ENCODE assay signal across 17 cellular contexts in genomic region chr10:43482319-43483078, GRCh38. TPM values are rescaled to one million over a fixed set of nuclear protein-coding genes. Genes with fewer than 3 reads are reported as not detected.
DNase-seq lines count a peak whose midpoint lies in the region; ATAC-seq, FAIRE-seq and TF ChIP-seq lines count a peak whose summit lies in the region.
"Had no signal": no experiment of that assay in that cellular context is flagged by ENCODE, and none has a peak within 500 bp of the region (broad histone marks: within the 10 kb centered on the region; RNA-seq: fewer than 3 reads in every experiment).

No MANE protein-coding gene starts in this region.

- H2AFZ ChIP-seq in HCT116 (ENCODE audit: low read depth, low read length, poor library complexity, severe bottlenecking) (no peak overlapping the region), K562 (ENCODE audit: low read depth, low read length) (no peak overlapping the region)

- H3K4me3 ChIP-seq in HCT116 (replicated peaks in 1 of 2; ENCODE audit: low read depth in 1 of 2, low read length in 2 of 2) = no peak overlapping the region
- H3K4me3 ChIP-seq in Panc1 (ENCODE audit: low read depth in 2 of 2, low read length in 2 of 2) = no peak overlapping the region
- H3K4me3 ChIP-seq in K562 = no peak overlapping the region
- no peak overlapping the region for H3K4me3 ChIP-seq in naive thymus-derived CD4-positive, alpha-beta T cell (ENCODE audit: low read length)
- H3K4me3 ChIP-seq: HAP-1 had no signal

- CTCF ChIA-PET in HCT116 (lab: Charles Lee) = no interaction called here
- CTCF ChIA-PET in Panc1 (lab: Charles Lee) = interaction anchor here (0.5 kb wide), 1 partner anchor 210 kb away, joined by 3 read pairs; no protein-coding TSS in a partner anchor
- CTCF ChIA-PET in K562 (lab: Yijun Ruan, JAX; ENCODE audit: low intra/inter-chr PET ratio) = no interaction called here
- CTCF ChIA-PET in naive thymus-derived CD4-positive, alpha-beta T cell (lab: Charles Lee) = no interaction called here

- DNase-seq in HCT116 (ENCODE audit: low read depth, low spot score) (no peak), Panc1 (ENCODE audit: low read depth, low spot score) (no peak), K562 (ENCODE audit: extremely low read depth in 1 of 4, low spot score in 3 of 4) (no peak), HPDE6-E6E7 (ENCODE audit: extremely low spot score) (no peak), DMS79 (lab: John Stamatoyannopoulos, UW) (no peak)
- no peak for DNase-seq in naive thymus-derived CD4-positive, alpha-beta T cell
- DNase-seq: AML-193; Caco-2; CD4-positive, alpha-beta T cell; DMS153; DMS79 treated with DMSO at 0.1 percent for 48 hours; GF-D8; HFFc6 had no signal

- peaks cover 0 to 1% (median 0%) of the 10 kb centered on the region in 7 donors for H3K4me1 Mint-ChIP-seq in naive thymus-derived CD4-positive, alpha-beta T cell

- no peak for ATAC-seq in HCT116
- ATAC-seq in Panc1 = no peak
- no peak for ATAC-seq in K562
- no peak for ATAC-seq in naive thymus-derived CD4-positive, alpha-beta T cell

- H3K9me1 ChIP-seq in K562 (ENCODE audit: control insufficient read depth, insufficient read depth, low read length) = no peaks in the 10 kb centered on the region

- TF ChIP-seq CTCF in HCT116 (IDR thresholded peaks at IDR 0.05 in 2 of 3, conservative IDR thresholded peaks at IDR 0.05 in 1 of 3; ENCODE audit: borderline replicate concordance in 1 of 3, insufficient read depth in 1 of 3, low read depth in 2 of 3, low read length in 2 of 3) = no peak
- TF ChIP-seq CTCF in Panc1 (IDR thresholded peaks at IDR 0.05) = no peak
- no peak for TF ChIP-seq CTCF in K562 (IDR thresholded peaks at IDR 0.05 in 2 of 3, conservative IDR thresholded peaks at IDR 0.05 in 1 of 3; ENCODE audit: insufficient read depth in 2 of 3, low read depth in 1 of 3, low read length in 3 of 3)

- H3K27me3 ChIP-seq in HCT116 (ENCODE audit: insufficient read depth, low read length) = no peaks in the 10 kb centered on the region
- no peaks in the 10 kb centered on the region for H3K27me3 ChIP-seq in Panc1 (ENCODE audit: control insufficient read depth, insufficient read depth, low read length)
- H3K27me3 ChIP-seq in K562 (ENCODE audit: control insufficient read depth in 2 of 2, insufficient read depth in 2 of 2, low read length in 2 of 2) = no peaks in the 10 kb centered on the region
- H3K27me3 ChIP-seq in naive thymus-derived CD4-positive, alpha-beta T cell (ENCODE audit: control insufficient read depth in 2 of 2, insufficient read depth in 2 of 2, low read length in 2 of 2) = no peaks in the 10 kb centered on the region

- H3K27ac Mint-ChIP-seq in naive thymus-derived CD4-positive, alpha-beta T cell = no peak overlapping the region
- H3K27ac Mint-ChIP-seq: CD4-positive, alpha-beta T cell; HFFc6 had no signal

- H3K4me3 Mint-ChIP-seq in naive thymus-derived CD4-positive, alpha-beta T cell = no peak overlapping the region
- H3K4me3 Mint-ChIP-seq: CD4-positive, alpha-beta T cell; HFFc6 had no signal

- H3K9ac ChIP-seq in HCT116 (ENCODE audit: low read length) (no peak overlapping the region), K562 (ENCODE audit: insufficient read depth in 1 of 2, low read depth in 2 of 2, low read length in 2 of 2) (no peak overlapping the region)

- H3K4me1 ChIP-seq in HCT116 (ENCODE audit: control insufficient read depth in 1 of 2, insufficient read depth in 2 of 2, low read length in 2 of 2) = no peaks in the 10 kb centered on the region
- no peaks in the 10 kb centered on the region for H3K4me1 ChIP-seq in Panc1 (ENCODE audit: control insufficient read depth, insufficient read depth, low read length)
- no peaks in the 10 kb centered on the region for H3K4me1 ChIP-seq in K562 (replicated peaks in 1 of 2; ENCODE audit: control insufficient read depth in 2 of 2, insufficient read depth in 2 of 2, low read length in 2 of 2)
- no peaks in the 10 kb centered on the region for H3K4me1 ChIP-seq in naive thymus-derived CD4-positive, alpha-beta T cell (ENCODE audit: control insufficient read depth in 2 of 2, insufficient read depth in 2 of 2, low read length in 2 of 2)
- H3K4me1 ChIP-seq: Caco-2, HAP-1 had no signal

- H3K27ac ChIP-seq in HCT116 (ENCODE audit: low read depth, low read length) (no peak overlapping the region), Panc1 (ENCODE audit: low read length) (no peak overlapping the region), K562 (ENCODE audit: extremely low read depth, low read depth, low read length) (no peak overlapping the region)
- no peak overlapping the region for H3K27ac ChIP-seq in naive thymus-derived CD4-positive, alpha-beta T cell (ENCODE audit: low read depth, low read length)
- H3K27ac ChIP-seq: C4-2B had no signal

- H3K9me3 Mint-ChIP-seq in naive thymus-derived CD4-positive, alpha-beta T cell = peaks cover 10 to 68% (median 33%) of the 10 kb centered on the region in 11 donors

- H3K36me3 ChIP-seq in HCT116 (ENCODE audit: control insufficient read depth in 1 of 2, insufficient read depth in 2 of 2, low read length in 2 of 2) (no peaks in the 10 kb centered on the region), Panc1 (ENCODE audit: control insufficient read depth, insufficient read depth, low read length) (no peaks in the 10 kb centered on the region), K562 (ENCODE audit: control insufficient read depth, insufficient read depth, low read length) (no peaks in the 10 kb centered on the region)
- no peaks in the 10 kb centered on the region for H3K36me3 ChIP-seq in naive thymus-derived CD4-positive, alpha-beta T cell (ENCODE audit: control insufficient read depth in 2 of 3, insufficient read depth in 3 of 3, low read length in 3 of 3)
- H3K36me3 ChIP-seq: HAP-1 had no signal

- H4K20me1 ChIP-seq in HCT116 (ENCODE audit: insufficient read depth) (no peaks in the 10 kb centered on the region), K562 (replicated peaks; ENCODE audit: control insufficient read depth, insufficient read depth, low read length) (no peaks in the 10 kb centered on the region)

- TF ChIP-seq RAD21 in HCT116 (IDR thresholded peaks at IDR 0.05; ENCODE audit: low read depth) (no peak), K562 (CRISPR knock-in tag; conservative IDR thresholded peaks at IDR 0.05 in 1 of 2, IDR thresholded peaks at IDR 0.05 in 1 of 2) (no peak)

- WGBS in K562 (ENCODE audit: insufficient coverage, low coverage, missing lambda C conversion rate) = 3% methylated on average over 2 of the region's 2 CpGs

- BruUV-seq in HCT116 (replicated peaks; lab: Mats Ljungman, UMichigan) (no TSS peak), Panc1 (replicated peaks; lab: Mats Ljungman, UMichigan) (TSS peak; percentile 65), K562 (replicated peaks; lab: Mats Ljungman, UMichigan) (no TSS peak)

- TF ChIP-seq EP300 in K562 (IDR thresholded peaks at IDR 0.05; ENCODE audit: low read length) = no peak

- H3K9me2 ChIP-seq in HCT116 (ENCODE audit: insufficient read depth) = no peaks in the 10 kb centered on the region

- peaks cover 22 to 30% of the 10 kb centered on the region in 2 experiments; a peak in 3 of 4 replicates for H3K9me3 ChIP-seq in HCT116 (ENCODE audit: control insufficient read depth in 1 of 2, insufficient read depth in 1 of 2, low read depth in 1 of 2, low read length in 2 of 2)
- H3K9me3 ChIP-seq in Panc1 (ENCODE audit: control insufficient read depth, insufficient read depth, low read depth, low read length) = peaks cover 47% of the 10 kb centered on the region
- no peaks in the 10 kb centered on the region; the same call in 1 of the 2 replicates for H3K9me3 ChIP-seq in K562 (replicated peaks; ENCODE audit: control insufficient read depth, insufficient read depth, low read depth, low read length)
- peaks cover 0 to 41% (median 17%) of the 10 kb centered on the region in 3 experiments for H3K9me3 ChIP-seq in naive thymus-derived CD4-positive, alpha-beta T cell (ENCODE audit: control insufficient read depth in 2 of 3, low read length in 3 of 3)
- H3K9me3 ChIP-seq: HAP-1 had no signal

- intact Hi-C loops in HCT116 (cut with micrococcal nuclease) (no loop called here), Panc1 (cut with micrococcal nuclease; ENCODE audit: unreplicated experiment) (no loop called here), K562 (cut with micrococcal nuclease) (loop anchor here (10.0 kb wide), 1 partner anchor 182 kb away; no protein-coding TSS in a partner anchor)
- intact Hi-C loops in naive thymus-derived CD4-positive, alpha-beta T cell (cut with micrococcal nuclease) = no loop called here

- in situ Hi-C loops in Panc1 (cut with HindIII; ENCODE audit: low pct_unique_long_range_greater_than_20kb, low sequenced_read_pairs) (no loop called here), K562 (cut with MboI) (no loop called here)

- RAD21 ChIA-PET in HCT116 (lab: Charles Lee; ENCODE audit: low non-redundant PET in 1 of 2, low total read pairs in 2 of 2, uncharacterized antibody in 2 of 2, unreplicated experiment in 2 of 2) = no interaction called here

- FAIRE-seq in K562 (lab: Jason Lieb, UNC) = no peak
- FAIRE-seq: A204.1, GM19239 had no signal

- H3K4me2 ChIP-seq in HCT116 (ENCODE audit: low read length) (no peak overlapping the region), K562 (ENCODE audit: insufficient read depth, low read length) (no peak overlapping the region)

- H3K79me2 ChIP-seq in HCT116 (ENCODE audit: insufficient read depth, low read length) (no peaks in the 10 kb centered on the region), K562 (ENCODE audit: control insufficient read depth, insufficient read depth, low read length) (no peaks in the 10 kb centered on the region)

- POLR2A ChIA-PET in HCT116 (lab: Charles Lee) = no interaction called here
- POLR2A ChIA-PET in Panc1 (lab: Charles Lee) = no interaction called here
- POLR2A ChIA-PET in K562 (lab: Yijun Ruan, JAX) = no interaction called here
- POLR2A ChIA-PET in naive thymus-derived CD4-positive, alpha-beta T cell (lab: Charles Lee) = no interaction called here

- H3K27me3 Mint-ChIP-seq in naive thymus-derived CD4-positive, alpha-beta T cell = no peaks in the 10 kb centered on the region
- H3K27me3 Mint-ChIP-seq: CD4-positive, alpha-beta T cell had no signal

- no peak for TF ChIP-seq POLR2A in HCT116 (IDR thresholded peaks at IDR 0.05; ENCODE audit: borderline replicate concordance, extremely low read depth, insufficient read depth, insufficient read length)
- no peak for TF ChIP-seq POLR2A in K562 (conservative IDR thresholded peaks at IDR 0.05)

- peaks cover 9 to 40% (median 33%) of the 10 kb centered on the region in 5 donors for H3K36me3 Mint-ChIP-seq in naive thymus-derived CD4-positive, alpha-beta T cell

RNA-seq across cellular contexts. Expression of gene ZNF487, which starts 45.6 kb away (rescaled TPM):
- total RNA-seq in HCT116 (2021; ENCODE audit: unreplicated experiment) = 4.0 TPM
- 2.7 and 3.4 TPM in 2 replicates for polyA plus RNA-seq in HCT116 (2012)
- total RNA-seq in Panc1 (2021; ENCODE audit: unreplicated experiment) = 7.6 TPM
- polyA plus RNA-seq in Panc1 (2012; ENCODE audit: insufficient read length) = 6.6 TPM
- total RNA-seq in K562 (2011; cell fraction: chromatin; rRNA removed; ENCODE audit: low replicate concordance) = 4.8 and 7.6 TPM in 2 replicates
- total RNA-seq in K562 (2011; cell fraction: nucleolus; rRNA removed) = 4.8 and 5.1 TPM in 2 replicates
- 5.8 and 8.5 TPM in 2 replicates for total RNA-seq in K562 (2011; cell fraction: nucleoplasm; rRNA removed)
- total RNA-seq in K562 (2014; rRNA removed) = 2.7 and 3.2 TPM in 2 replicates
- 4.1 and 4.3 TPM in 2 replicates for total RNA-seq in K562 (2014; rRNA removed; fragmentation: Illumina TruSeq; extraction: Trizol)
- total RNA-seq in K562 (2015; rRNA removed; fragmentation: Illumina TruSeq; extraction: Trizol) = 3.7 and 4.3 TPM in 2 replicates
- total RNA-seq in K562 (2021) = 1.9 and 3.5 TPM in 2 replicates
- 5.5 and 5.9 TPM in 2 replicates for polyA plus RNA-seq in K562 (2011; rRNA removed)
- polyA plus RNA-seq in K562 (2011; cell fraction: cytosol; rRNA removed) = 4.7 and 4.9 TPM in 2 replicates
- polyA plus RNA-seq in K562 (2011; cell fraction: nucleus; rRNA removed) = 2.3 and 3.1 TPM in 2 replicates
- 2.6 and 6.6 TPM in 2 replicates for polyA plus RNA-seq in K562 (2012)
- polyA plus RNA-seq in K562 (2014; fragmentation: Illumina TruSeq; extraction: Trizol) = 4.1 and 4.2 TPM in 2 replicates
- polyA plus RNA-seq in K562 (2014; fragmentation: Nextera tagmentation; extraction: Ambion mirVana) = 1 to 10 TPM; 6.1 to 6.5 TPM
- polyA plus RNA-seq in K562 (2014; rRNA removed) = 3.2 and 3.7 TPM in 2 replicates
- polyA minus RNA-seq in K562 (2011; rRNA and poly(A)+ RNA removed) = 1.4 and 1.7 TPM in 2 replicates
- 1.3 and 1.7 TPM in 2 replicates for polyA minus RNA-seq in K562 (2011; cell fraction: cytosol; rRNA and poly(A)+ RNA removed)
- polyA minus RNA-seq in K562 (2011; cell fraction: nucleus; rRNA and poly(A)+ RNA removed) = 1.3 and 2.7 TPM in 2 replicates
- 10 to 100 TPM in 1 of 5 experiments, 1 to 10 TPM in 4; 4.1 to 12.0 (median 5.9) TPM for total RNA-seq in naive thymus-derived CD4-positive, alpha-beta T cell
- polyA plus RNA-seq in naive thymus-derived CD4-positive, alpha-beta T cell = 1 to 10 TPM; 5.9 to 6.8 TPM

Comparison
In these comparisons a context has a peak if more than half of its experiments do, and no peak if none do; other contexts are left out.
1. Of the 22 proteins assayed by ChIP-seq in both K562 and HCT116: peak only in K562: none; only in HCT116: none; in both: ZNF274; in neither: 20; mixed calls (peak in some experiments, not most) for 1.